15 cellular contexts compared by ENCODE assay signal in the genomic region with DNA sequence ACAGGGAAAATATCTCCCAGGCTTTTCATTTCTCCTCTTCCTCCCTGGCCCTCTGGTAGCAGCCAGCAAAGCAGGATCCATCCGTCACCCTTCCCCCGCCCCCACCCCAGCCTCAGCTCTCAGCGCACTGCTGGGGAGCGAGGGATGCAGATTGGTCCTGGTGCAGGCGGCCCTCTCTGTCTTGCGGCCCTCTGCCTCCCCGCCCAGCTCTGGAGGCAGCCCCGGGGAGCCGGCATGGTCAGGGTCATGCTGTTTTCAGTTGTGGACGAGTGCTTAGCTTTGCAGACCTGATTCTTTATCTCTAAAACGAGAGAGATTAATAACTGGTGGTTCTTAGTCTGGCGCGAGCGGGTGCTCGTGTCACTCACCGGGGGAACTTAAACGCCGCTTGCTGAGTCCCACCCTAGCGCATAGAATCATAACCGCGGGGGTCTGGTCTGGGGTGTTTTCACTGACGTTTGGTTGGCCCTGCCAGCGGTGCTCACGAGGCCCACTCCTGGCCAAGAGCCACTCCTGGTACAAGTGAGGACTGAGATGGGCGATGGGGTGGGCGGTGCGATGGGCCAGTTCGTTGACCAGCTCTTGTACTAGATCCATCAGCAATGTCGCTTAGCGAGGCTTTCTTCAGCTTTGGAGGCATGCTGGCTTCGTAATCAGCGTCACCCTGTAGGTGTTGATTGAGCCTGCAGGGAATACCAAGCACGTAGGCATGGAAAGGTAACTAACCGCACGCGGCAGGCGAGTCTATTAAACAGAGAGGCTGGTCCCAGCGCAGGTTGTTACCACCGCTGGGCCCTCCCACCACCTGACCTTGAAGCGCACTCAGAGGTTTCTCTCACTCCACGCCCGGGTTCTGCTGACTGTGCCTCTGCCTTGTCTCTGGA.
"Had no signal": no experiment of that assay in that cellular context is flagged by ENCODE, and none has a peak within 500 bp of the region (broad histone marks: within the 10 kb centered on the region; RNA-seq: fewer than 3 reads in every experiment).

No MANE protein-coding gene starts in this region.

- H3K4me3 Mint-ChIP-seq: activated CD8-positive, alpha-beta T cell treated with anti-CD3 and anti-CD28 coated beads, Interleukin-2, amount 10 ng/mL, durations not matched to agents 7 days and 5 days; activated naive CD4-positive, alpha-beta T cell treated with anti-CD3 and anti-CD28 coated beads, Interleukin-2, amount 50 U/mL, for 24 hours; nephron progenitor cell; stimulated activated memory B cell treated with anti-CD40 and anti-IgM and Interleukin-4, amounts not matched to agents 10 μg/mL and 1 μg/mL and 100 μg/mL, for 72 hours; T-helper 17 cell had no signal

- H3K4me3 ChIP-seq: esophagus muscularis mucosa, hepatocyte, tibial nerve had no signal

- H3K27me3 ChIP-seq: esophagus muscularis mucosa, hepatocyte, tibial nerve had no signal

- H3K27ac Mint-ChIP-seq: activated CD8-positive, alpha-beta T cell treated with anti-CD3 and anti-CD28 coated beads, Interleukin-2, amount 10 ng/mL, durations not matched to agents 7 days and 5 days; activated naive CD4-positive, alpha-beta T cell treated with anti-CD3 and anti-CD28 coated beads, Interleukin-2, amount 50 U/mL, for 24 hours; nephron progenitor cell; stimulated activated memory B cell treated with anti-CD40 and anti-IgM and Interleukin-4, amounts not matched to agents 10 μg/mL and 1 μg/mL and 100 μg/mL, for 72 hours; T-helper 17 cell had no signal

- FAIRE-seq: colon, endometrium had no signal

- H3K4me1 Mint-ChIP-seq: activated naive CD4-positive, alpha-beta T cell treated with anti-CD3 and anti-CD28 coated beads, Interleukin-2, amount 50 U/mL, for 24 hours; stimulated activated memory B cell treated with anti-CD40 and anti-IgM and Interleukin-4, amounts not matched to agents 10 μg/mL and 1 μg/mL and 100 μg/mL, for 72 hours had no signal

- H3K4me2 ChIP-seq: hepatocyte had no signal

- ATAC-seq: activated CD8-positive, alpha-beta T cell treated with anti-CD3 and anti-CD28 coated beads, Interleukin-2, amount 10 ng/mL, durations not matched to agents 7 days and 5 days; stimulated activated memory B cell treated with anti-CD40 and anti-IgM and Interleukin-4, amounts not matched to agents 10 μg/mL and 1 μg/mL and 100 μg/mL, for 72 hours; T-helper 17 cell had no signal

- H3K36me3 ChIP-seq: tibial nerve had no signal

- H3K9me3 Mint-ChIP-seq: activated naive CD4-positive, alpha-beta T cell treated with anti-CD3 and anti-CD28 coated beads, Interleukin-2, amount 50 U/mL, for 24 hours; nephron progenitor cell; stimulated activated memory B cell treated with anti-CD40 and anti-IgM and Interleukin-4, amounts not matched to agents 10 μg/mL and 1 μg/mL and 100 μg/mL, for 72 hours had no signal

- DNase-seq: activated CD4-positive, alpha-beta T cell treated with anti-CD3 and anti-CD28 coated beads for 48 hours; activated CD8-positive, alpha-beta memory T cell treated with anti-CD3 and anti-CD28 coated beads, Interleukin-2, amount 50 U/mL, for 4 hours; activated CD8-positive, alpha-beta T cell treated with anti-CD3 and anti-CD28 coated beads, Interleukin-2, amount 10 ng/mL, durations not matched to agents 7 days and 5 days; activated effector memory CD4-positive, alpha-beta T cell treated with anti-CD3 and anti-CD28 coated beads, Interleukin-2, amount 50 U/mL, for 16 hours; activated T-cell treated with anti-CD3 and anti-CD28 coated beads, Interleukin-2, amount 50 U/mL, for 48 hours; nephron progenitor cell; stimulated activated CD4-positive, alpha-beta T cell treated with anti-CD3 and anti-CD28 coated beads, Interleukin-2, amount 100 ng/mL, for 48 hours; T-helper 17 cell had no signal

- H2AFZ ChIP-seq: hepatocyte had no signal

- H3K27ac ChIP-seq: esophagus muscularis mucosa, tibial nerve had no signal

- H3K9me3 ChIP-seq: esophagus muscularis mucosa, tibial nerve had no signal

- H3K36me3 Mint-ChIP-seq: activated naive CD4-positive, alpha-beta T cell treated with anti-CD3 and anti-CD28 coated beads, Interleukin-2, amount 50 U/mL, for 24 hours; stimulated activated memory B cell treated with anti-CD40 and anti-IgM and Interleukin-4, amounts not matched to agents 10 μg/mL and 1 μg/mL and 100 μg/mL, for 72 hours had no signal
